ENCODE assay signal across 12 cellular contexts in the genomic region with DNA sequence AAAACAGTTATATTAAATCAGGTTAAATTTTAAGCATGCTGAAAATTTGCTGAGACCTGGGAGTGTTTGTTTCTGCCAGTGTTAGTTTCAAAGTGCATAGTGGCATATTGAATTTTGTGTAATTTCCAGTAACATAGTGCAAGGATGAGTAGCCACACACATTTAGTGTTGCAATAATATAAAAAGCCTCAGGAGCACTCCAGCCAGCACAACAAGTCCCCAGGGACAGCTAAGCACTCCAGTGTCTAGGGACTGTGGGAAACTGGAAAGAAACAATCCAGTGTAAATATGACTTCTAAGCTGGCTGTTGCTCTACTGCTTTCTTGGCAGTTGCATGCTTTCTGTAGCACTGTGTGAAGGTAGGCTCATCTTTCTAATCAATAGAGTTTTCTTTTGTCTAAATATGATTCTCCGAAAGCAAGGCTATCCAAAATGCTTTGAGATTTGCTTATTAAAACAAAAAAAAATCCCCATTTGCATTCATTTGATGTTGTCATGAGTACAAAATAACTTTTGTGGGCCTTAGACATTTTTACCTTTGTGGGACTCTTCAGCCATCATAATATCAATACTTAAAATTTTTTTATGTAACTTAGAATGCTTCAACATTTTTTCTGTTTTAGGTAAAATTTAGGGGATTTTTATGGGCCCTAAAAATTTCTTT. TPM values are rescaled to one million over a fixed set of nuclear protein-coding genes. Genes with fewer than 3 reads are reported as not detected.
DNase-seq lines count a peak whose midpoint lies in the region; ATAC-seq and TF ChIP-seq lines count a peak whose summit lies in the region.
"Had no signal": no experiment of that assay in that cellular context is flagged by ENCODE, and none has a peak within 500 bp of the region (broad histone marks: within the 10 kb centered on the region; RNA-seq: fewer than 3 reads in every experiment).

No MANE protein-coding gene starts in this region.

- no peaks in the 10 kb centered on the region for H3K4me1 Mint-ChIP-seq in glutamatergic neuron (ENCODE audit: low read depth, unreplicated experiment)
- H3K4me1 Mint-ChIP-seq: immature natural killer cell had no signal

- no peaks in the 10 kb centered on the region for H3K36me3 Mint-ChIP-seq in glutamatergic neuron (ENCODE audit: unreplicated experiment)
- H3K36me3 Mint-ChIP-seq: immature natural killer cell had no signal

- H3K9me3 Mint-ChIP-seq in glutamatergic neuron (ENCODE audit: unreplicated experiment) = no peaks in the 10 kb centered on the region
- H3K9me3 Mint-ChIP-seq: immature natural killer cell had no signal

- ATAC-seq in Right ventricle myocardium inferior = peak; percentile 83
- ATAC-seq in aorta (ENCODE audit: low FRiP score) = peak; percentile 64
- no peak for ATAC-seq in GM21381 (IDR thresholded peaks at IDR 0.05; ENCODE audit: unreplicated experiment)
- no peak for ATAC-seq in HG03159 (IDR thresholded peaks at IDR 0.05; ENCODE audit: unreplicated experiment)
- ATAC-seq in GM21526 (IDR thresholded peaks at IDR 0.05; ENCODE audit: low FRiP score, unreplicated experiment) = no peak

- 78 to 79% methylated on average over 1 of the region's 1 CpG for WGBS in aorta, 2 donors

- no peaks in the 10 kb centered on the region for H3K9me3 ChIP-seq in aorta (ENCODE audit: control insufficient read depth, low read length)

- no peak for DNase-seq in Right ventricle myocardium inferior (ENCODE audit: missing footprints)
- DNase-seq in cardiac septum (ENCODE audit: low spot score) = no peak
- peak; percentile 42 for DNase-seq in NCI-H69 (lab: John Stamatoyannopoulos, UW)
- DNase-seq in glutamatergic neuron = peak; percentile 27
- peak in 1 of 2 donors; percentile 54 for DNase-seq in aorta
- DNase-seq: activated CD8-positive, alpha-beta memory T cell treated with anti-CD3 and anti-CD28 coated beads, Interleukin-2, amount 50 U/mL, for 48 hours; immature natural killer cell; SHP77 had no signal

- intact Hi-C loops in Right ventricle myocardium inferior (cut with DNase I) = no loop called here
- intact Hi-C loops in cardiac septum (cut with DNase I) = no loop called here
- intact Hi-C loops in aorta (cut with DNase I) = no loop called here

- peaks cover 2% of the 10 kb centered on the region in 2 donors for H3K4me1 ChIP-seq in aorta (ENCODE audit: control insufficient read depth in 1 of 2, insufficient read depth in 2 of 2, low read length in 2 of 2)

- no peak overlapping the region for H3K27ac Mint-ChIP-seq in glutamatergic neuron (ENCODE audit: unreplicated experiment)
- H3K27ac Mint-ChIP-seq: immature natural killer cell had no signal

- TF ChIP-seq CTCF in glutamatergic neuron (IDR thresholded peaks at IDR 0.05; ENCODE audit: partially characterized antibody, unreplicated experiment) = no peak

- no peak overlapping the region for H3K4me3 ChIP-seq in aorta (ENCODE audit: low read length in 2 of 2)
- H3K4me3 ChIP-seq: coronary artery had no signal

- peaks cover 2% of the 10 kb centered on the region for H3K27me3 Mint-ChIP-seq in glutamatergic neuron (ENCODE audit: unreplicated experiment)

- no peak overlapping the region for H3K27ac ChIP-seq in aorta (ENCODE audit: low read depth in 1 of 2, low read length in 2 of 2)
- H3K27ac ChIP-seq: coronary artery had no signal

- no peaks in the 10 kb centered on the region for H3K27me3 ChIP-seq in aorta (ENCODE audit: control insufficient read depth in 1 of 2, insufficient read depth in 2 of 2, low read length in 1 of 2)

- H3K4me3 Mint-ChIP-seq in glutamatergic neuron (ENCODE audit: unreplicated experiment) = no peak overlapping the region
- H3K4me3 Mint-ChIP-seq: immature natural killer cell had no signal

- no peaks in the 10 kb centered on the region for H3K36me3 ChIP-seq in aorta (ENCODE audit: control insufficient read depth in 1 of 2, insufficient read depth in 2 of 2, low read length in 1 of 2)

RNA-seq across cellular contexts. Expression of a gene that starts 24.2 kb away (rescaled TPM):
- total RNA-seq in Right ventricle myocardium inferior (9.5 TPM), cardiac septum (4.1 TPM), glutamatergic neuron (ENCODE audit: unreplicated experiment) (not detected), aorta (10 to 100 TPM; 17.0 to 42.8 TPM)
- 1 to 10 TPM; 1.1 to 3.6 TPM for polyA plus RNA-seq in aorta

RNA-seq across cellular contexts. Expression of a gene that starts 34.7 kb away (rescaled TPM):
- 10.1 TPM for total RNA-seq in Right ventricle myocardium inferior
- total RNA-seq in cardiac septum = 14.5 TPM
- 14.0 TPM for total RNA-seq in glutamatergic neuron (ENCODE audit: unreplicated experiment)
- 10 to 100 TPM; 13.7 to 13.8 TPM for total RNA-seq in aorta
- 10 to 100 TPM in 1 of 2 donors, 1 to 10 TPM in 1; 7.1 to 12.3 TPM for polyA plus RNA-seq in aorta

Comparison
In these comparisons a context has a peak if more than half of its experiments do, and no peak if none do; other contexts are left out.
1. ATAC-seq: peak in Right ventricle myocardium inferior (single experiment) and aorta (single experiment); none in GM21381 (single experiment), HG03159 (single experiment) and GM21526 (single experiment).
2. DNase-seq: peak in NCI-H69 (single experiment) and glutamatergic neuron (single experiment); none in Right ventricle myocardium inferior (single experiment) and cardiac septum (single experiment).